ENCODE assay signal across 2 cellular contexts in the genomic region with DNA sequence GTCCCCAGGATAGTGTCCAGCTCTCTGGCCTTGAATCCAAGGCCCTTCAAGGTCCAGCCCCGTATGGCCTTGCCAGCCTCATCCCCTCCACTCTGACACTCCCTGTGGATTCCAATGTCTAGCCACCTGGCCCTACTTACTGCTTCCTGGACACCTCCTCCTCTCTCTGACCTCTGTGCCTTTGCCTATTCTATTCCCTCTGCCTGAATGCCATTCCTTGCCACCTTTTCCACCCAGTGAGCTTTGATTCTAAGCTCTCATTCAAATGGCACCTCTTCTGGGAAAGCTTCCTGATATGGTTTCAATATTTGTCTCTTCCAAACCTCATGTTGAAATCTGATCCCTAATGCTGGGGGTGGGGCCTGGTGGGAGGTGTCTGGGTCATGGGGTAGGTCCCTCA.
A peak's percentile ranks its signal among the peaks of the same experiment; 100 is the strongest.
TF ChIP-seq lines count a peak whose summit lies in the region.

No MANE protein-coding gene starts in this region.

TF ChIP-seq in HEK293, 187 proteins besides CTCF, POLR2A, EP300 and RAD21:
- no peak for TF ChIP-seq ZNF133 (tag by site-specific recombination; IDR thresholded peaks at IDR 0.05)
- no peak for TF ChIP-seq ZNF174 (tag by site-specific recombination; IDR thresholded peaks at IDR 0.05)
- no peak for TF ChIP-seq MEIS1 (CRISPR knock-in tag; IDR thresholded peaks at IDR 0.05; ENCODE audit: borderline replicate concordance)
- 0 out of 2 replicates have a peak, but pooled peaks have one; percentile 15 for TF ChIP-seq EGR2 (tag by site-specific recombination; IDR thresholded peaks at IDR 0.05; ENCODE audit: low read depth)
- no peak for TF ChIP-seq YY1 (tag by site-specific recombination; IDR thresholded peaks at IDR 0.05)
- TF ChIP-seq RBAK (tag by site-specific recombination; IDR thresholded peaks at IDR 0.05) = no peak
- no peak for TF ChIP-seq ZNF138 (tag by site-specific recombination; IDR thresholded peaks at IDR 0.05; ENCODE audit: borderline replicate concordance)
- TF ChIP-seq ZNF510 (tag by site-specific recombination; IDR thresholded peaks at IDR 0.05; ENCODE audit: insufficient replicate concordance) = no peak
- TF ChIP-seq, protein P1, sequence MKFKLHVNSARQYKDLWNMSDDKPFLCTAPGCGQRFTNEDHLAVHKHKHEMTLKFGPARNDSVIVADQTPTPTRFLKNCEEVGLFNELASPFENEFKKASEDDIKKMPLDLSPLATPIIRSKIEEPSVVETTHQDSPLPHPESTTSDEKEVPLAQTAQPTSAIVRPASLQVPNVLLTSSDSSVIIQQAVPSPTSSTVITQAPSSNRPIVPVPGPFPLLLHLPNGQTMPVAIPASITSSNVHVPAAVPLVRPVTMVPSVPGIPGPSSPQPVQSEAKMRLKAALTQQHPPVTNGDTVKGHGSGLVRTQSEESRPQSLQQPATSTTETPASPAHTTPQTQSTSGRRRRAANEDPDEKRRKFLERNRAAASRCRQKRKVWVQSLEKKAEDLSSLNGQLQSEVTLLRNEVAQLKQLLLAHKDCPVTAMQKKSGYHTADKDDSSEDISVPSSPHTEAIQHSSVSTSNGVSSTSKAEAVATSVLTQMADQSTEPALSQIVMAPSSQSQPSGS (tag by site-specific recombination; IDR thresholded peaks at IDR 0.05; ENCODE audit: low read depth) = no peak
- no peak for TF ChIP-seq ZNF274 (IDR thresholded peaks at IDR 0.05; ENCODE audit: low read length)
- TF ChIP-seq ZNF274 (tag by site-specific recombination; IDR thresholded peaks at IDR 0.05; ENCODE audit: borderline replicate concordance) = no peak
- TF ChIP-seq REST (tag by site-specific recombination; IDR thresholded peaks at IDR 0.05) = no peak
- no peak for TF ChIP-seq ZNF571 (tag by site-specific recombination; IDR thresholded peaks at IDR 0.05)
- TF ChIP-seq KLF1 (tag by site-specific recombination; IDR thresholded peaks at IDR 0.05) = peak; percentile 50; the same call in 1 of the 2 replicates
- no peak for TF ChIP-seq ZNF18 (tag by site-specific recombination; IDR thresholded peaks at IDR 0.05)
- peak; percentile 15; the same call in 1 of the 2 replicates for TF ChIP-seq GLIS1 (tag by site-specific recombination; IDR thresholded peaks at IDR 0.05)
- TF ChIP-seq ZNF776 (tag by site-specific recombination; IDR thresholded peaks at IDR 0.05; ENCODE audit: borderline replicate concordance) = no peak
- peak; percentile 23; the same call in 1 of the 2 replicates for TF ChIP-seq ZFHX2 (tag by site-specific recombination; conservative IDR thresholded peaks at IDR 0.05)
- TF ChIP-seq SP3 (tag by site-specific recombination; IDR thresholded peaks at IDR 0.05) = no peak
TF ChIP-seq in HEK293: peak in this region for 4.

TF ChIP-seq in H1, 55 proteins besides CTCF, POLR2A, EP300 and RAD21:
- TF ChIP-seq KDM1A (IDR thresholded peaks at IDR 0.05; ENCODE audit: borderline replicate concordance, low read length) = peak; percentile 76
- no peak for TF ChIP-seq BCL11A (IDR thresholded peaks at IDR 0.05; ENCODE audit: low read depth in 2 of 2, low read length in 2 of 2)
